In the genomic region with DNA sequence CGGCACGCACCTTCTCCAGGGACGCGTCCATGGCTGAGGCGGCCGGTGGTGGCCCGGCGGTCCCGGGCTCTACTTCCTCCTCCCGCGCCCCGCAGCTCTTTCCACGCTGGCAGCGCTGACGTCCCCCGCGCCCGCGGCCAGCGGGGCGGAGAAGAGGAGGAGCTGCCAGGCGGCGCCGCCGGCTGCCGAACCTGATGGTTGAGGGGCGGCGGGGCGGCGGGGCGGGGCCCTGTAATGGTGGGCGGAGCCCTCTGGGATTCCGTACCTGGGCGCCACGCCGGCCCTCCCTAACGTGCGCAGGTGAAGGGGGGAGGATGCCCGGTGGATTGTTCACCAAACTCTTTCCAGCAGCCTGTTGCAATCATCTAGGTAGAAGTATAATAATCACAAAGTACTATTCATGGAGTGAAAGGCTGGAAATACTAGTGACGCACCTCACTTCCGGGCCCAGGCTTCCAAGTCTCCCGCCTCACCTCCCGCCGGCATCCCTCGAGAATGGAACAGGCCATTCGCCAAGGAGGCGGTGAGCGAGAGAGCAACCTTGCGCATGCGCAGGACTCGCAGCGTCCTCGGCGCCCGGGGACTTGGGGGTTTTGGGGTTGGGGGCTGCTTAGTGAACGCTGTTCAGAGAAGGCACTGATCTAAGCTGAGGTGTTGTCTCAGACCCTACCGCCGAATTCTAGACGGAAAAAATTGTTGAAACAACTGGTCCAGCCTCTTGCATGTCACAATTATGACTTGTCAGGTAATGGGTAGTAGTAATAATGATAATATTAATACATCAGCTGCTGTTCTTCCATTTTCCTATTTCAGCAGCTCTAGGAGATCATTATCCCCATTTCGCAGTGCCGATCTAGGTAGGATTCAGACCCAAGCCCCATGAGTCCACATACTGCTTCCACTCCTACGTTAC, we compare ENCODE assay signal across 8 cellular contexts. TPM values are rescaled to one million over a fixed set of nuclear protein-coding genes. Genes with fewer than 3 reads are reported as not detected.
DNase-seq lines count a peak whose midpoint lies in the region; ATAC-seq and TF ChIP-seq lines count a peak whose summit lies in the region.
"Not testable (repeated sequence)": the region's sequence is repeated elsewhere in the genome, so short reads cannot be mapped to it uniquely, and the experiment has no call there.

No MANE protein-coding gene starts in this region.

- not testable (repeated sequence) for H3K27me3 Mint-ChIP-seq in CD4-positive, CD25-positive, alpha-beta regulatory T cell

- H3K36me3 Mint-ChIP-seq in CD4-positive, CD25-positive, alpha-beta regulatory T cell, result not testable (repeated sequence)

- TF ChIP-seq CTCF in left lung (IDR thresholded peaks at IDR 0.05), result not testable (repeated sequence)

- peak overlapping the region; percentile 79 for H3K4me3 ChIP-seq in CD4-positive, CD25-positive, alpha-beta regulatory T cell (ENCODE audit: low read depth, low read length)
- H3K4me3 ChIP-seq in left lung, result peak overlapping the region; percentile 52 to 65

- H3K4me1 Mint-ChIP-seq in CD4-positive, CD25-positive, alpha-beta regulatory T cell, result peaks cover 0 to 20% (median 5%) of the 10 kb centered on the region in 4 donors

- intact Hi-C loops in left lung (cut with DNase I), result not testable (repeated sequence)

- H3K4me1 ChIP-seq in CD4-positive, CD25-positive, alpha-beta regulatory T cell (ENCODE audit: control insufficient read depth, insufficient read depth, low read length, poor library complexity, severe bottlenecking); left lung: not testable (repeated sequence)

- H3K27ac Mint-ChIP-seq in CD4-positive, CD25-positive, alpha-beta regulatory T cell, result peak overlapping the region; percentile 77 to 95 (median 80)

- H3K9me3 Mint-ChIP-seq in CD4-positive, CD25-positive, alpha-beta regulatory T cell, result not testable (repeated sequence)

- peak overlapping the region; percentile 88 to 94 (median 91) for H3K4me3 Mint-ChIP-seq in CD4-positive, CD25-positive, alpha-beta regulatory T cell

- peak; percentile 94 to 96 for ATAC-seq in CD4-positive, CD25-positive, alpha-beta regulatory T cell (ENCODE audit: low read depth in 2 of 2)
- peak; percentile 97 for ATAC-seq in GM19452 (IDR thresholded peaks at IDR 0.05; ENCODE audit: unreplicated experiment)
- ATAC-seq in HG03565 (IDR thresholded peaks at IDR 0.05; ENCODE audit: unreplicated experiment), result peak; percentile 82
- ATAC-seq in left lung, result peak; percentile 96

- not testable (repeated sequence) for H3K9me3 ChIP-seq in CD4-positive, CD25-positive, alpha-beta regulatory T cell (ENCODE audit: control insufficient read depth in 2 of 2, low read length in 2 of 2); left lung

- DNase-seq in CD4-positive, CD25-positive, alpha-beta regulatory T cell, result peak; percentile 91 to 93 (median 92)
- peak; percentile 95 for DNase-seq in NCI-H69 (lab: John Stamatoyannopoulos, UW)
- peak; percentile 93 for DNase-seq in activated CD4-positive, alpha-beta T cell treated with anti-CD3 and anti-CD28 coated beads, Interleukin-2, amount 50 U/mL, for 1 hour
- peak; percentile 58 for DNase-seq in dedifferentiated amniotic fluid mesenchymal stem cell (ENCODE audit: extremely low spot score)
- peak; percentile 91 to 97 for DNase-seq in left lung
- peak; percentile 92 for DNase-seq in stimulated activated CD4-positive, alpha-beta T cell treated with anti-CD3 and anti-CD28 coated beads, Interleukin-2, amount 100 ng/mL, for 4 hours (ENCODE audit: low read depth)

- not testable (repeated sequence) for H3K36me3 ChIP-seq in CD4-positive, CD25-positive, alpha-beta regulatory T cell (ENCODE audit: control insufficient read depth, insufficient read depth, low read length); left lung

- H3K27ac ChIP-seq in CD4-positive, CD25-positive, alpha-beta regulatory T cell (ENCODE audit: insufficient read depth, low read length, poor library complexity, severe bottlenecking), result peak overlapping the region; percentile 73
- H3K27ac ChIP-seq in left lung, result peak overlapping the region; percentile 73 to 85

- H3K27me3 ChIP-seq in CD4-positive, CD25-positive, alpha-beta regulatory T cell (ENCODE audit: control insufficient read depth, insufficient read depth, low read length); left lung: not testable (repeated sequence)

RNA-seq across cellular contexts. Expression of a gene that starts 48.1 kb away (rescaled TPM):
- 31.2 TPM for total RNA-seq in CD4-positive, CD25-positive, alpha-beta regulatory T cell
- polyA plus RNA-seq in CD4-positive, CD25-positive, alpha-beta regulatory T cell, result 10 to 100 TPM in 1 of 4 donors, 1 to 10 TPM in 3; 5.2 to 10.9 (median 6.5) TPM
- 10 to 100 TPM; 16.5 to 26.0 TPM for total RNA-seq in left lung

Comparison
In these comparisons a context has a peak if more than half of its experiments do, and no peak if none do; other contexts are left out.
1. Peak in every context shown above with its lines: DNase-seq, ATAC-seq, H3K4me3 ChIP-seq and H3K27ac ChIP-seq.